ENCODE assay signal across 13 cellular contexts in the genomic region with DNA sequence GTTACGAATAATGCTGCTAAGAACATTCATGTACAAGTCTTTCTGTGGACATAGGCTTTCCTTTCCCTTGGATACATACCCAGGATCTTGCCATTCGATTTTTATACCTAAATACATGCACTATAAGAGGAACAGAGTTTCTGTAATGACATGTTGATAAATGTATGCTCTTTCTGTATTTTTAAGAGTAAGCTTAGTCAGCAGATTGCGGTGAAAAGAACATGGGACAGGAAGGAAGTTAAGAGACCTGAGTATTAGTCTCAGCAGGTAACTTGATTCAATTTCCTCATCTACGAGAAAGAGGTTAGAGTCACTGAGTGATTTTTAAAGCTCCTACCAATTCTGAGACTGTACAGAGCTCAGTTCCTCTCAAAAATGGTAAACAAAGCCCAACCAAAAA. TPM values are rescaled to one million over a fixed set of nuclear protein-coding genes. Genes with fewer than 3 reads are reported as not detected.
DNase-seq lines count a peak whose midpoint lies in the region; ATAC-seq, FAIRE-seq and TF ChIP-seq lines count a peak whose summit lies in the region.
"Had no signal": no experiment of that assay in that cellular context is flagged by ENCODE, and none has a peak within 500 bp of the region (broad histone marks: within the 10 kb centered on the region; RNA-seq: fewer than 3 reads in every experiment).

No MANE protein-coding gene starts in this region.

- DNase-seq in CD4-positive, alpha-beta T cell: no peak
- DNase-seq in GM19239 (ENCODE audit: insufficient read length, low spot score): no peak
- DNase-seq in activated CD8-positive, alpha-beta T cell treated with anti-CD3 and anti-CD28 coated beads for 36 hours: no peak
- DNase-seq in mesothelial cell of epicardium (ENCODE audit: low spot score in 2 of 2, unreplicated experiment in 2 of 2): no peak
- DNase-seq in NCI-H2107 treated with DMSO at 0.1 percent for 48 hours (lab: John Stamatoyannopoulos, UW; ENCODE audit: unreplicated experiment): no peak
- no peak for DNase-seq in NCI-H2171 treated with DMSO at 0.1 percent for 48 hours (lab: John Stamatoyannopoulos, UW)
- no peak for DNase-seq in NCI-H146 (lab: John Stamatoyannopoulos, UW)
- DNase-seq: aorta, esophagus squamous epithelium, kidney glomerular epithelial cell, mucosa of descending colon, NCI-H1092 had no signal

- H3K9me3 Mint-ChIP-seq in CD4-positive, alpha-beta T cell: no peaks in the 10 kb centered on the region
- no peaks in the 10 kb centered on the region for H3K9me3 Mint-ChIP-seq in activated CD8-positive, alpha-beta T cell treated with anti-CD3 and anti-CD28 coated beads for 36 hours
- no peaks in the 10 kb centered on the region for H3K9me3 Mint-ChIP-seq in mesothelial cell of epicardium

- peak; percentile 64 for FAIRE-seq in GM19239 (lab: Jason Lieb, UNC)

- peaks cover 18% of the 10 kb centered on the region for H3K36me3 Mint-ChIP-seq in CD4-positive, alpha-beta T cell (ENCODE audit: low read depth)
- peaks cover 1% of the 10 kb centered on the region for H3K36me3 Mint-ChIP-seq in activated CD8-positive, alpha-beta T cell treated with anti-CD3 and anti-CD28 coated beads for 36 hours (ENCODE audit: low read depth)
- H3K36me3 Mint-ChIP-seq in mesothelial cell of epicardium: no peaks in the 10 kb centered on the region

- TF ChIP-seq CTCF in CD4-positive, alpha-beta T cell (IDR thresholded peaks at IDR 0.05): no peak
- TF ChIP-seq CTCF in activated CD8-positive, alpha-beta T cell treated with anti-CD3 and anti-CD28 coated beads for 36 hours (IDR thresholded peaks at IDR 0.05): no peak
- TF ChIP-seq CTCF in mesothelial cell of epicardium (IDR thresholded peaks at IDR 0.05; ENCODE audit: unreplicated experiment): no peak

- intact Hi-C loops in CD4-positive, alpha-beta T cell (cut with DNase I, micrococcal nuclease): loop anchor here (2.0 to 10.0 kb wide), 4 partner anchors 44 to 272 kb away; a partner anchor contains a TSS
- intact Hi-C loops in activated CD8-positive, alpha-beta T cell treated with anti-CD3 and anti-CD28 coated beads for 36 hours (cut with micrococcal nuclease): loop anchor here (5.0 kb wide), 1 partner anchor 154 kb away; no protein-coding TSS in a partner anchor

- peak overlapping the region; percentile 90 for H3K4me3 Mint-ChIP-seq in CD4-positive, alpha-beta T cell
- no peak overlapping the region for H3K4me3 Mint-ChIP-seq in activated CD8-positive, alpha-beta T cell treated with anti-CD3 and anti-CD28 coated beads for 36 hours
- H3K4me3 Mint-ChIP-seq in mesothelial cell of epicardium: no peak overlapping the region

- no peaks in the 10 kb centered on the region for H3K27me3 ChIP-seq in CD4-positive, alpha-beta T cell (ENCODE audit: control insufficient read depth, insufficient read depth, low read length)
- H3K27me3 ChIP-seq: esophagus squamous epithelium had no signal

- no peak overlapping the region for H3K27ac ChIP-seq in CD4-positive, alpha-beta T cell (ENCODE audit: low read depth, low read length)

- POLR2A ChIA-PET in CD4-positive, alpha-beta T cell (lab: Charles Lee): interaction anchor here (0.7 to 1.5 kb wide), 6 partner anchors 11 to 253 kb away, joined by 3 to 8 read pairs (median 7); a partner anchor contains a TSS
- POLR2A ChIA-PET in activated CD8-positive, alpha-beta T cell treated with anti-CD3 and anti-CD28 coated beads for 36 hours (lab: Charles Lee): interaction anchor here (0.6 kb wide), 1 partner anchor 155 kb away, joined by 3 read pairs; no protein-coding TSS in a partner anchor

- no peaks in the 10 kb centered on the region for H3K9me3 ChIP-seq in CD4-positive, alpha-beta T cell (ENCODE audit: control insufficient read depth, low read length)
- H3K9me3 ChIP-seq: esophagus squamous epithelium, mucosa of descending colon had no signal

- CTCF ChIA-PET in CD4-positive, alpha-beta T cell (lab: Charles Lee): interaction anchor here (1.0 to 2.5 kb wide), 4 partner anchors 190 to 271 kb away, joined by 3 to 6 read pairs (median 4); a partner anchor contains a TSS
- CTCF ChIA-PET in activated CD8-positive, alpha-beta T cell treated with anti-CD3 and anti-CD28 coated beads for 36 hours (lab: Charles Lee): interaction anchor here (0.6 to 1.4 kb wide), 7 partner anchors 9 to 253 kb away, joined by 3 to 4 read pairs (median 3); no protein-coding TSS in a partner anchor

- peak; percentile 6 for ATAC-seq in CD4-positive, alpha-beta T cell (ENCODE audit: poor library complexity)
- ATAC-seq in activated CD8-positive, alpha-beta T cell treated with anti-CD3 and anti-CD28 coated beads for 36 hours: no peak
- ATAC-seq: mucosa of descending colon had no signal

- H3K4me1 Mint-ChIP-seq in CD4-positive, alpha-beta T cell (ENCODE audit: low read depth): peaks cover 46% of the 10 kb centered on the region
- peaks cover 27% of the 10 kb centered on the region for H3K4me1 Mint-ChIP-seq in activated CD8-positive, alpha-beta T cell treated with anti-CD3 and anti-CD28 coated beads for 36 hours (ENCODE audit: low read depth)
- H3K4me1 Mint-ChIP-seq in mesothelial cell of epicardium: peaks cover 60% of the 10 kb centered on the region

- peak overlapping the region; percentile 95 for H3K27ac Mint-ChIP-seq in CD4-positive, alpha-beta T cell
- peak overlapping the region; percentile 18 for H3K27ac Mint-ChIP-seq in activated CD8-positive, alpha-beta T cell treated with anti-CD3 and anti-CD28 coated beads for 36 hours
- H3K27ac Mint-ChIP-seq in mesothelial cell of epicardium: peak overlapping the region; percentile 94
- H3K27ac Mint-ChIP-seq: progenitor cell of endocrine pancreas had no signal

- no peaks in the 10 kb centered on the region for H3K27me3 Mint-ChIP-seq in CD4-positive, alpha-beta T cell
- peaks cover 2% of the 10 kb centered on the region for H3K27me3 Mint-ChIP-seq in activated CD8-positive, alpha-beta T cell treated with anti-CD3 and anti-CD28 coated beads for 36 hours
- no peaks in the 10 kb centered on the region for H3K27me3 Mint-ChIP-seq in mesothelial cell of epicardium (ENCODE audit: low read depth)
- H3K27me3 Mint-ChIP-seq: progenitor cell of endocrine pancreas had no signal

RNA-seq across cellular contexts. Expression of a gene that starts 2.6 kb away (rescaled TPM):
- total RNA-seq in CD4-positive, alpha-beta T cell: 100 to 1,000 TPM; 135 to 138 TPM
- total RNA-seq in activated CD8-positive, alpha-beta T cell treated with anti-CD3 and anti-CD28 coated beads for 36 hours: 10 to 100 TPM; 53.9 to 56.0 TPM
- total RNA-seq in mesothelial cell of epicardium: 72.0 to 74.5 TPM (median 74.5 TPM) in 3 replicates

Comparison
In these comparisons a context has a peak if more than half of its experiments do, and no peak if none do; other contexts are left out.
1. H3K27ac Mint-ChIP-seq: peak in every context shown above with its lines; median percentile 95 in CD4-positive, alpha-beta T cell; 94 in mesothelial cell of epicardium; 18 in activated CD8-positive, alpha-beta T cell treated with anti-CD3 and anti-CD28 coated beads for 36 hours.